Comparison of ENCODE assay signal across 9 cellular contexts in the genomic region with DNA sequence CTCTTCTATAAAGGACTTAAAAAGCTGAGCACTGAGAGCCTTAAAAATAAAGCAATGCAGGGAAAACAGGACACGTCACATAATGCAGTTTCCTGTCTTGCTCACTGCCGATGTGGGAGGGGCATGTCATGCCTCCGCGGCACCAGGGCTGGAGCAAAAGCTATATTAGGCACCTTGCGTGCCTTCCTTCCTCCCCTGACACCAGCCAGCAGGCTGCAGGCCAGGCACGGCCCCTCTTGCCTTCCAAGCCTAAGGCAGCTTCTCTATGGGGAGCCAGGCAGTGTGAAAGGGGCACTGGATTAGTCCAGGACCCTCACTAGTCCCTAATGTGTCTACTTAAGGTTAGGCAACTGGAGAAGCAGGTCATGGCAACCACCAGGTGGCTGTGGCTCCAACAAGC. TPM values are rescaled to one million over a fixed set of nuclear protein-coding genes. Genes with fewer than 3 reads are reported as not detected.
DNase-seq lines count a peak whose midpoint lies in the region; ATAC-seq and TF ChIP-seq lines count a peak whose summit lies in the region.
"Had no signal": no experiment of that assay in that cellular context is flagged by ENCODE, and none has a peak within 500 bp of the region (broad histone marks: within the 10 kb centered on the region; RNA-seq: fewer than 3 reads in every experiment).

No MANE protein-coding gene starts in this region.

- POLR2A ChIA-PET in naive thymus-derived CD8-positive, alpha-beta T cell (lab: Charles Lee): interaction anchor here (0.6 to 1.7 kb wide), 6 partner anchors 18 to 217 kb away, joined by 3 to 7 read pairs (median 3); a partner anchor contains a TSS

- no peaks in the 10 kb centered on the region for H3F3A ChIP-seq in DOHH2 (ENCODE audit: control insufficient read depth, insufficient read depth)

- peaks cover 0 to 6% (median 0%) of the 10 kb centered on the region in 5 donors for H3K27me3 Mint-ChIP-seq in naive thymus-derived CD8-positive, alpha-beta T cell

- H3K27me3 ChIP-seq in DOHH2 (ENCODE audit: control insufficient read depth, low read length): no peaks in the 10 kb centered on the region
- H3K27me3 ChIP-seq in ascending aorta: no peaks in the 10 kb centered on the region
- no peaks in the 10 kb centered on the region for H3K27me3 ChIP-seq in aorta (ENCODE audit: control insufficient read depth in 1 of 2, insufficient read depth in 2 of 2, low read length in 1 of 2)

- intact Hi-C loops in ascending aorta (cut with DNase I): loop anchor here (2.0 kb wide), 3 partner anchors 25 to 217 kb away; a partner anchor contains a TSS
- intact Hi-C loops in aorta (cut with DNase I): loop anchor here in 1 of 2 donors (10.0 kb wide), 1 partner anchor 339 kb away; a partner anchor contains a TSS

- H3K4me3 ChIP-seq in DOHH2 (ENCODE audit: low read length) (peak overlapping the region; percentile 41; the same call in 1 of the 2 replicates), ascending aorta (peak overlapping the region in 1 of 2 donors; percentile 48), aorta (ENCODE audit: low read length in 2 of 2) (no peak overlapping the region)

- TF ChIP-seq CTCF in DOHH2 (IDR thresholded peaks at IDR 0.05; ENCODE audit: low read depth, low read length, poor library complexity, severe bottlenecking): no peak
- peak in 1 of 3 experiments; percentile 15 for TF ChIP-seq CTCF in ascending aorta (IDR thresholded peaks at IDR 0.05)

- WGBS in aorta, 2 donors: 5 to 8% methylated on average over 5 to 6 of the region's 6 CpGs

- H3K79me2 ChIP-seq in DOHH2 (ENCODE audit: control insufficient read depth, low read length): no peaks in the 10 kb centered on the region

- peaks cover 4 to 31% (median 20%) of the 10 kb centered on the region in 4 donors for H3K4me1 Mint-ChIP-seq in naive thymus-derived CD8-positive, alpha-beta T cell

- H3K4me2 ChIP-seq in DOHH2 (ENCODE audit: low read length): peak overlapping the region; percentile 64

- H3K27ac ChIP-seq in DOHH2 (ENCODE audit: low read depth, low read length) (no peak overlapping the region), ascending aorta (peak overlapping the region; percentile 89 to 93), aorta (ENCODE audit: low read depth in 1 of 2, low read length in 2 of 2) (peak overlapping the region; percentile 31 to 61)

- H3K36me3 ChIP-seq in DOHH2 (ENCODE audit: control insufficient read depth, low read length) (no peaks in the 10 kb centered on the region), ascending aorta (no peaks in the 10 kb centered on the region), aorta (ENCODE audit: control insufficient read depth in 1 of 2, insufficient read depth in 2 of 2, low read length in 1 of 2) (no peaks in the 10 kb centered on the region)

- DNase-seq in ascending aorta (ENCODE audit: low spot score in 2 of 2) (peak; percentile 79 to 94), aorta (peak; percentile 90 to 93), NCI-H2081 (lab: John Stamatoyannopoulos, UW) (no peak), NCI-H1105 treated with DMSO at 0.1 percent for 48 hours (lab: John Stamatoyannopoulos, UW) (no peak)
- DNase-seq in naive thymus-derived CD8-positive, alpha-beta T cell: peak in 8 of 10 donors; percentile 3 to 74 (median 32)
- DNase-seq: DND-41 had no signal

- H3K4me1 ChIP-seq in DOHH2 (ENCODE audit: control insufficient read depth, low read length): peaks cover 28% of the 10 kb centered on the region
- H3K4me1 ChIP-seq in ascending aorta: peaks cover 25 to 37% of the 10 kb centered on the region in 2 donors
- peaks cover 1 to 3% of the 10 kb centered on the region in 2 donors for H3K4me1 ChIP-seq in aorta (ENCODE audit: control insufficient read depth in 1 of 2, insufficient read depth in 2 of 2, low read length in 2 of 2)

- no peaks in the 10 kb centered on the region for H3K9me2 ChIP-seq in DOHH2 (replicated peaks; ENCODE audit: control insufficient read depth, low read length)

- H3K9me3 ChIP-seq in DOHH2 (ENCODE audit: control insufficient read depth, insufficient read depth, low read length) (no peaks in the 10 kb centered on the region), ascending aorta (no peaks in the 10 kb centered on the region), aorta (ENCODE audit: control insufficient read depth, low read length) (no peaks in the 10 kb centered on the region)

- ATAC-seq in GM21786 (IDR thresholded peaks at IDR 0.05; ENCODE audit: unreplicated experiment) (peak; percentile 64), aorta (ENCODE audit: low FRiP score) (peak; percentile 76)
- peak; percentile 70 to 81 for ATAC-seq in naive thymus-derived CD8-positive, alpha-beta T cell

- H3K27ac Mint-ChIP-seq in naive thymus-derived CD8-positive, alpha-beta T cell: peak overlapping the region; percentile 18 to 94 (median 84)

- H3K4me3 Mint-ChIP-seq in naive thymus-derived CD8-positive, alpha-beta T cell: peak overlapping the region in 8 of 10 donors; percentile 8 to 51 (median 33)

- no peaks in the 10 kb centered on the region for H3K36me3 Mint-ChIP-seq in naive thymus-derived CD8-positive, alpha-beta T cell

- peak; percentile 60 for TF ChIP-seq POLR2A in Raji (IDR thresholded peaks at IDR 0.05; ENCODE audit: insufficient read depth, low read depth, low read length)

- H3K9me3 Mint-ChIP-seq in naive thymus-derived CD8-positive, alpha-beta T cell: no peaks in the 10 kb centered on the region

- H4K20me1 ChIP-seq in DOHH2 (ENCODE audit: control insufficient read depth, insufficient read depth, low read depth, low read length): no peaks in the 10 kb centered on the region

RNA-seq across cellular contexts. Expression of a gene that starts 26.3 kb away (rescaled TPM):
- total RNA-seq in ascending aorta: 4.7 TPM
- 10 to 100 TPM; 17.8 to 22.8 TPM for total RNA-seq in naive thymus-derived CD8-positive, alpha-beta T cell
- 10 to 100 TPM; 17.5 to 40.6 (median 24.7) TPM for polyA plus RNA-seq in naive thymus-derived CD8-positive, alpha-beta T cell
- total RNA-seq in aorta: 10 to 100 TPM; 21.2 to 22.4 TPM
- 10 to 100 TPM; 12.6 to 39.2 TPM for polyA plus RNA-seq in aorta

RNA-seq across cellular contexts. Expression of a gene that starts 30.3 kb away (rescaled TPM):
- total RNA-seq in ascending aorta (97.1 TPM), aorta (10 to 100 TPM; 68.4 to 81.2 TPM)
- 10 to 100 TPM; 79.7 to 86.2 TPM for total RNA-seq in naive thymus-derived CD8-positive, alpha-beta T cell
- 10 to 100 TPM; 47.5 to 71.9 (median 61.4) TPM for polyA plus RNA-seq in naive thymus-derived CD8-positive, alpha-beta T cell
- 10 to 100 TPM; 34.7 to 47.3 TPM for polyA plus RNA-seq in aorta

Comparison
In these comparisons a context has a peak if more than half of its experiments do, and no peak if none do; other contexts are left out.
1. DNase-seq: peak in ascending aorta (2 of 2), naive thymus-derived CD8-positive, alpha-beta T cell (8 of 10) and aorta (2 of 2); none in NCI-H2081 (0 of 2) and NCI-H1105 treated with DMSO at 0.1 percent for 48 hours (single experiment).
2. Peak in every context shown above with its lines, with median percentiles within 50 percentile points of each other: ATAC-seq.